8 cellular contexts compared by ENCODE assay signal in genomic region chr6:111605100-111605748, GRCh38. TPM values are rescaled to one million over a fixed set of nuclear protein-coding genes. Genes with fewer than 3 reads are reported as not detected.
DNase-seq lines count a peak whose midpoint lies in the region; ATAC-seq lines count a peak whose summit lies in the region.

No MANE protein-coding gene starts in this region.

- no peaks in the 10 kb centered on the region for H3K27me3 Mint-ChIP-seq in activated CD4-positive, alpha-beta T cell treated with anti-CD3 and anti-CD28 coated beads for 36 hours
- no peaks in the 10 kb centered on the region for H3K27me3 Mint-ChIP-seq in activated naive CD4-positive, alpha-beta T cell treated with anti-CD3 and anti-CD28 coated beads, Interleukin-2, amount 50 U/mL, for 24 hours

- peaks cover 4% of the 10 kb centered on the region for H3K36me3 Mint-ChIP-seq in activated CD4-positive, alpha-beta T cell treated with anti-CD3 and anti-CD28 coated beads for 36 hours (ENCODE audit: low read depth)
- peaks cover 3% of the 10 kb centered on the region for H3K36me3 Mint-ChIP-seq in activated naive CD4-positive, alpha-beta T cell treated with anti-CD3 and anti-CD28 coated beads, Interleukin-2, amount 50 U/mL, for 24 hours

- POLR2A ChIA-PET in activated CD4-positive, alpha-beta T cell treated with anti-CD3 and anti-CD28 coated beads for 36 hours (lab: Charles Lee), result interaction anchor here (0.6 to 2.5 kb wide), 8 partner anchors 31 to 482 kb away, joined by 3 to 16 read pairs (median 4); partner anchors contain the start of genes REV3L and TUBE1

- peak; percentile 52 for DNase-seq in activated CD4-positive, alpha-beta T cell treated with anti-CD3 and anti-CD28 coated beads for 36 hours
- no peak for DNase-seq in activated CD4-positive, alpha-beta T cell treated with anti-CD3 and anti-CD28 coated beads for 1 hour
- DNase-seq in NCI-H345 (lab: John Stamatoyannopoulos, UW), result peak; percentile 45
- peak in 38 of 42 donors; percentile 21 to 78 (median 50) for DNase-seq in head of caudate nucleus
- DNase-seq in occipital lobe (lab: John Stamatoyannopoulos, UW), result peak; percentile 46
- DNase-seq in NCI-H446 (lab: John Stamatoyannopoulos, UW), result no peak

- H3K4me1 Mint-ChIP-seq in activated CD4-positive, alpha-beta T cell treated with anti-CD3 and anti-CD28 coated beads for 36 hours, result peaks cover 39% of the 10 kb centered on the region
- peaks cover 55% of the 10 kb centered on the region for H3K4me1 Mint-ChIP-seq in activated naive CD4-positive, alpha-beta T cell treated with anti-CD3 and anti-CD28 coated beads, Interleukin-2, amount 50 U/mL, for 24 hours

- peak overlapping the region; percentile 99 for H3K27ac Mint-ChIP-seq in activated CD4-positive, alpha-beta T cell treated with anti-CD3 and anti-CD28 coated beads for 36 hours
- H3K27ac Mint-ChIP-seq in activated naive CD4-positive, alpha-beta T cell treated with anti-CD3 and anti-CD28 coated beads, Interleukin-2, amount 50 U/mL, for 24 hours, result peak overlapping the region; percentile 99

- CTCF ChIA-PET in activated CD4-positive, alpha-beta T cell treated with anti-CD3 and anti-CD28 coated beads for 36 hours (lab: Charles Lee), result interaction anchor here (0.6 to 1.7 kb wide), 11 partner anchors 11 to 762 kb away, joined by 3 to 6 read pairs (median 3); a partner anchor contains a TSS

- peak; percentile 45 for ATAC-seq in activated CD4-positive, alpha-beta T cell treated with anti-CD3 and anti-CD28 coated beads for 36 hours
- ATAC-seq in HG02763 (IDR thresholded peaks at IDR 0.05; ENCODE audit: unreplicated experiment), result peak; percentile 36

- intact Hi-C loops in activated CD4-positive, alpha-beta T cell treated with anti-CD3 and anti-CD28 coated beads for 36 hours (cut with DNase I, micrococcal nuclease), result loop anchor here (1.0 to 10.0 kb wide), 7 partner anchors 39 to 440 kb away; partner anchors contain the start of gene REV3L (in 1 of the 2)
- intact Hi-C loops in head of caudate nucleus (cut with DNase I), result loop anchor here (10.0 kb wide), 1 partner anchor 120 kb away; the partner anchor contains the start of gene REV3L

- H3K4me3 Mint-ChIP-seq in activated CD4-positive, alpha-beta T cell treated with anti-CD3 and anti-CD28 coated beads for 36 hours, result peak overlapping the region; percentile 80
- H3K4me3 Mint-ChIP-seq in activated naive CD4-positive, alpha-beta T cell treated with anti-CD3 and anti-CD28 coated beads, Interleukin-2, amount 50 U/mL, for 24 hours, result peak overlapping the region; percentile 94

- no peaks in the 10 kb centered on the region for H3K9me3 Mint-ChIP-seq in activated CD4-positive, alpha-beta T cell treated with anti-CD3 and anti-CD28 coated beads for 36 hours (ENCODE audit: low read depth)
- no peaks in the 10 kb centered on the region for H3K9me3 Mint-ChIP-seq in activated naive CD4-positive, alpha-beta T cell treated with anti-CD3 and anti-CD28 coated beads, Interleukin-2, amount 50 U/mL, for 24 hours

RNA-seq across cellular contexts. Expression of gene TRAF3IP2, which starts 0.5 kb away (rescaled TPM):
- total RNA-seq in activated CD4-positive, alpha-beta T cell treated with anti-CD3 and anti-CD28 coated beads for 36 hours, result 10 to 100 TPM; 32.7 to 43.8 TPM
- total RNA-seq in occipital lobe, result 3.4 TPM

Comparison
In these comparisons a context has a peak if more than half of its experiments do, and no peak if none do; other contexts are left out.
1. DNase-seq: peak in activated CD4-positive, alpha-beta T cell treated with anti-CD3 and anti-CD28 coated beads for 36 hours (single experiment), NCI-H345 (single experiment), head of caudate nucleus (38 of 42) and occipital lobe (single experiment); none in activated CD4-positive, alpha-beta T cell treated with anti-CD3 and anti-CD28 coated beads for 1 hour (single experiment) and NCI-H446 (0 of 2).